ENCODE assay signal across 9 cellular contexts in the genomic region with DNA sequence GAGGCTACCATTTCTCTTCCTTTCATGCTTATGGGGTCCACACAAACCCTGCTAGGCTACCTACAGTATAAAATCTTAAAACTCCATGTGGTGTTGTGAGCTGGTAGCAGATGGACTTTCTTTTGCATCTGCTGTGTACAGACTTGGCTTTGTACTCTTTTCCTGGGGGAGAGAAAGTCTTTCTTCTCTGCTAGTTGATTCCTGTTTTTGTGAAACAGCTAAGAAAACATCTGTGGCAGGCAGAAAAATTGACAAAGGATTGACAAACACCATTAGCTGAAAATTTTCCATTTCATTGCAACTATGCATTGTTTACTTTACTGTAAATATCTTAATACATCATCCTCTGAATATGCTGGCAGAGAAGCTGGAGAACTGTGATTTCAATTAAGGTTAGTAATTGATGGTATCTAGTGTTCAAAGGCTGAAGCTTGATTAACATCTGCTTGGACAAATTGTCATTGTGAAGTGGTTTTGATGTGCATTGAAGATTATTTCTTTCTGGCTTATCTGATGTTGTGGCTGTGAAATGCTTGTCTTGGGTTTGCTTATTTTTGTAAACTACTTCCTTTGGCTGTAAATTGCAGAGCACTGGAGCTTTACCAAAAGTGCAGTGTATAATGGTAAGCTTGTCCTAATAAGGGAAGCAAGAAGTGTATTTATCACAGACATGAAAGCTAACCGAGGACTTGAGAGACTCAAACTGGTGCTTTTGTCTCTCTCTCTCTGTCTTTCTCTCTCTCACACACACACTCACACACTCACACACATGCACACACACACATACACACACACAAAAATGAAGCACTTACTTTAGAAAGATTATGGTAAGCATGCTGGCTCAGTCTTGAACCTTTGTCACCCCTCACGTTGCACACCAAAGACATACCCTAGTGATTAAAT. TPM values are rescaled to one million over a fixed set of nuclear protein-coding genes. Genes with fewer than 3 reads are reported as not detected.
DNase-seq lines count a peak whose midpoint lies in the region; ATAC-seq, FAIRE-seq and TF ChIP-seq lines count a peak whose summit lies in the region.
"Had no signal": no experiment of that assay in that cellular context is flagged by ENCODE, and none has a peak within 500 bp of the region (broad histone marks: within the 10 kb centered on the region; RNA-seq: fewer than 3 reads in every experiment).

Gene FOXP2, plus strand, starts transcription at position 665 of the 903 bp plus-strand sequence. CDS start 11,697 bp downstream, outside the sequence.

- no TSS peak for BruUV-seq in Panc1 (replicated peaks; lab: Mats Ljungman, UMichigan)

- DNase-seq in H9, result no peak
- no peak for DNase-seq in Panc1 (ENCODE audit: low read depth, low spot score)
- no peak for DNase-seq in frontal cortex (ENCODE audit: low spot score in 2 of 2)
- no peak for DNase-seq in gastrocnemius medialis
- DNase-seq in midbrain (lab: John Stamatoyannopoulos, UW), result no peak
- DNase-seq in activated CD8-positive, alpha-beta memory T cell treated with anti-CD3 and anti-CD28 coated beads for 24 hours, result no peak

- H3T11ph ChIP-seq in H9 (ENCODE audit: low read length), result no peak within 1 kb of the TSS

- H3K4me3 ChIP-seq in Panc1 (ENCODE audit: low read depth in 2 of 2, low read length in 2 of 2) (peak within 1 kb of the TSS; percentile 3 to 13; a peak in 3 of 4 replicates), gastrocnemius medialis (peak within 1 kb of the TSS; percentile 44 to 50 (median 45))

- peak within 1 kb of the TSS; percentile 9 for H2AFZ ChIP-seq in H9 (ENCODE audit: low read length)

- TF ChIP-seq CTCF in H9 (conservative IDR thresholded peaks at IDR 0.05), result no peak
- TF ChIP-seq CTCF in Panc1 (IDR thresholded peaks at IDR 0.05), result no peak
- no peak for TF ChIP-seq CTCF in gastrocnemius medialis (IDR thresholded peaks at IDR 0.05 in 4 of 5, conservative IDR thresholded peaks at IDR 0.05 in 1 of 5)

- H3K9me3 ChIP-seq in H9 (ENCODE audit: control insufficient read depth, low read depth, low read length), result no peaks in the 10 kb centered on the region
- H3K9me3 ChIP-seq in Panc1 (ENCODE audit: control insufficient read depth, insufficient read depth, low read depth, low read length), result no peaks in the 10 kb centered on the region
- no peaks in the 10 kb centered on the region for H3K9me3 ChIP-seq in gastrocnemius medialis

- H3K18ac ChIP-seq in H9 (ENCODE audit: insufficient read length, low read depth, low read length), result no peak within 1 kb of the TSS

- no peak within 1 kb of the TSS for H2BK15ac ChIP-seq in H9 (ENCODE audit: low read depth, low read length)

- in situ Hi-C loops in Panc1 (cut with HindIII; ENCODE audit: low pct_unique_long_range_greater_than_20kb, low sequenced_read_pairs) (no loop called here), gastrocnemius medialis (cut with MboI; ENCODE audit: low sequenced_read_pairs in 4 of 4) (loop anchor here in 3 of 4 donors (10.0 to 25.0 kb wide), 3 partner anchors 327 to 502 kb away; partner anchors contain the start of gene PPP1R3A (in 1 of the 3))

- no peak within 1 kb of the TSS for H2BK12ac ChIP-seq in H9 (ENCODE audit: insufficient read length, low read depth, low read length)

- CTCF ChIA-PET in Panc1 (lab: Charles Lee), result interaction anchor here (1.8 kb wide), 1 partner anchor 12 kb away, joined by 6 read pairs; no protein-coding TSS in a partner anchor

- no peak within 1 kb of the TSS for H2BK20ac ChIP-seq in H9 (ENCODE audit: low read depth, low read length, poor library complexity, severe bottlenecking)

- no peak within 1 kb of the TSS for H4K5ac ChIP-seq in H9 (ENCODE audit: insufficient read length, low read depth, low read length)

- H3K36me3 Mint-ChIP-seq in H9 (ENCODE audit: insufficient read depth in 1 of 3, low read depth in 3 of 3), result no peaks in the 10 kb centered on the region
- no peaks in the 10 kb centered on the region for H3K36me3 Mint-ChIP-seq in activated T-helper 17 cell treated with anti-CD3 and anti-CD28 coated beads, Interleukin-2, amount 50 U/mL, for 72 hours (ENCODE audit: low read depth)

- H3K79me2 ChIP-seq in H9 (ENCODE audit: insufficient read depth, low read length), result no peaks in the 10 kb centered on the region

- TF ChIP-seq POLR2A in gastrocnemius medialis (IDR thresholded peaks at IDR 0.05) (no peak), GM18505 (IDR thresholded peaks at IDR 0.05; ENCODE audit: borderline replicate concordance, extremely low read depth, insufficient read depth, insufficient read length) (no peak)

- no peak within 1 kb of the TSS for H2BK5ac ChIP-seq in H9 (ENCODE audit: insufficient read length, low read length)

- no peak within 1 kb of the TSS for H4K91ac ChIP-seq in H9 (ENCODE audit: insufficient read length, low read depth, low read length)

- no peak for FAIRE-seq in frontal cortex (lab: Jason Lieb, UNC)

- no peaks in the 10 kb centered on the region for H3K9me3 Mint-ChIP-seq in H9
- no peaks in the 10 kb centered on the region for H3K9me3 Mint-ChIP-seq in activated T-helper 17 cell treated with anti-CD3 and anti-CD28 coated beads, Interleukin-2, amount 50 U/mL, for 72 hours
- H3K9me3 Mint-ChIP-seq: T-helper 1 cell treated with Interleukin-12 subunit alpha and Interleukin-12 subunit beta and Interleukin-4 antibody, amounts not matched to agents 30 μg/mL and 1 μg/mL, for 36 hours had no signal

- H3K36me3 ChIP-seq in Panc1 (ENCODE audit: control insufficient read depth, insufficient read depth, low read length) (no peaks in the 10 kb centered on the region), gastrocnemius medialis (no peaks in the 10 kb centered on the region)

- H3K4me1 Mint-ChIP-seq in H9, result no peaks in the 10 kb centered on the region
- H3K4me1 Mint-ChIP-seq in activated T-helper 17 cell treated with anti-CD3 and anti-CD28 coated beads, Interleukin-2, amount 50 U/mL, for 72 hours, result no peaks in the 10 kb centered on the region

- H3K27me3 Mint-ChIP-seq in H9 (ENCODE audit: low read depth), result no peaks in the 10 kb centered on the region
- peaks cover 21% of the 10 kb centered on the region for H3K27me3 Mint-ChIP-seq in activated T-helper 17 cell treated with anti-CD3 and anti-CD28 coated beads, Interleukin-2, amount 50 U/mL, for 72 hours

- no peaks in the 10 kb centered on the region for H3K23me2 ChIP-seq in H9 (ENCODE audit: insufficient read length, low read depth, low read length, poor library complexity, severe bottlenecking)

- no peak within 1 kb of the TSS for H4K8ac ChIP-seq in H9 (replicated peaks; ENCODE audit: insufficient read length, low read depth, low read length)

- no CpG with 5 or more reads among the region's 2 CpGs for WGBS in H9 (ENCODE audit: extremely low coverage, insufficient read length, low lambda C conversion rate)

- H3K27me3 ChIP-seq in H9 (ENCODE audit: insufficient read depth, low read length) (no peaks in the 10 kb centered on the region), Panc1 (ENCODE audit: control insufficient read depth, insufficient read depth, low read length) (no peaks in the 10 kb centered on the region; the same call in 1 of the 2 replicates), gastrocnemius medialis (no peaks in the 10 kb centered on the region)

- H3K79me1 ChIP-seq in H9 (ENCODE audit: insufficient read depth, low read depth, low read length, poor library complexity, severe bottlenecking), result no peaks in the 10 kb centered on the region

- ATAC-seq in Panc1 (no peak; the same call in 1 of the 2 replicates), gastrocnemius medialis (peak in 1 of 2 donors; percentile 15), GM18505 (IDR thresholded peaks at IDR 0.05; ENCODE audit: unreplicated experiment) (no peak)
- no peak for ATAC-seq in activated T-helper 17 cell treated with anti-CD3 and anti-CD28 coated beads, Interleukin-2, amount 50 U/mL, for 72 hours (replicated peaks)

- no peaks in the 10 kb centered on the region for H3K4me1 ChIP-seq in H9 (ENCODE audit: insufficient read depth, low read length)
- H3K4me1 ChIP-seq in Panc1 (ENCODE audit: control insufficient read depth, insufficient read depth, low read length), result peaks cover 6% of the 10 kb centered on the region
- H3K4me1 ChIP-seq in gastrocnemius medialis, result peaks cover 47 to 54% of the 10 kb centered on the region in 2 donors

- no peak within 1 kb of the TSS for H3K4ac ChIP-seq in H9 (ENCODE audit: low read depth, low read length)

- H3K4me3 Mint-ChIP-seq in H9, result no peak within 1 kb of the TSS
- no peak within 1 kb of the TSS for H3K4me3 Mint-ChIP-seq in activated T-helper 17 cell treated with anti-CD3 and anti-CD28 coated beads, Interleukin-2, amount 50 U/mL, for 72 hours
- H3K4me3 Mint-ChIP-seq: T-helper 1 cell treated with Interleukin-12 subunit alpha and Interleukin-12 subunit beta and Interleukin-4 antibody, amounts not matched to agents 30 μg/mL and 1 μg/mL, for 36 hours had no signal

- H4K20me1 ChIP-seq in H9 (ENCODE audit: control insufficient read depth, insufficient read depth, insufficient read length), result no peaks in the 10 kb centered on the region

- no peak within 1 kb of the TSS for H3K9ac ChIP-seq in H9 (ENCODE audit: extremely low read depth, insufficient read length, low read length)

- intact Hi-C loops in Panc1 (cut with micrococcal nuclease; ENCODE audit: unreplicated experiment), result loop anchor here (10.0 kb wide), 1 partner anchor 390 kb away; no protein-coding TSS in a partner anchor
- intact Hi-C loops in gastrocnemius medialis (cut with DNase I; ENCODE audit: low total_unique reads), result loop anchor here (5.0 to 10.0 kb wide), 3 partner anchors 120 to 500 kb away; partner anchors contain the start of gene PPP1R3A

- no peak within 1 kb of the TSS for H3K27ac Mint-ChIP-seq in H9
- H3K27ac Mint-ChIP-seq in activated T-helper 17 cell treated with anti-CD3 and anti-CD28 coated beads, Interleukin-2, amount 50 U/mL, for 72 hours, result no peak within 1 kb of the TSS
- H3K27ac Mint-ChIP-seq: T-helper 1 cell treated with Interleukin-12 subunit alpha and Interleukin-12 subunit beta and Interleukin-4 antibody, amounts not matched to agents 30 μg/mL and 1 μg/mL, for 36 hours had no signal

- POLR2A ChIA-PET in Panc1 (lab: Charles Lee), result interaction anchor here (1.1 kb wide), 1 partner anchor 333 kb away, joined by 4 read pairs; no protein-coding TSS in a partner anchor

- peak within 1 kb of the TSS; percentile 58; the same call in 1 of the 2 replicates for H3K14ac ChIP-seq in H9 (ENCODE audit: insufficient read depth, low read length)

- H3K27ac ChIP-seq in H9 (ENCODE audit: insufficient read length, low read depth, low read length), result no peak within 1 kb of the TSS
- peak within 1 kb of the TSS; percentile 69 for H3K27ac ChIP-seq in Panc1 (ENCODE audit: low read length)
- peak within 1 kb of the TSS; percentile 74 to 84 (median 75) for H3K27ac ChIP-seq in gastrocnemius medialis

- H3K56ac ChIP-seq in H9 (ENCODE audit: insufficient read length, low read depth, low read length), result no peak within 1 kb of the TSS

- H2AK5ac ChIP-seq in H9 (ENCODE audit: insufficient read length, low read length), result no peak within 1 kb of the TSS

- H3K23ac ChIP-seq in H9 (ENCODE audit: insufficient read length, low read depth, low read length), result no peak within 1 kb of the TSS

- peak within 1 kb of the TSS; percentile 53 for H3K4me2 ChIP-seq in H9 (ENCODE audit: insufficient read depth, insufficient read length, low read length)

- H2BK120ac ChIP-seq in H9 (ENCODE audit: low read depth, low read length, poor library complexity, severe bottlenecking), result no peak within 1 kb of the TSS

RNA-seq across cellular contexts. Expression of gene FOXP2, which starts in this region (rescaled TPM):
- total RNA-seq in H9 (2021) (not detected in 2 replicates), Panc1 (2021; ENCODE audit: unreplicated experiment) (0.54 TPM), frontal cortex (20.0 TPM), gastrocnemius medialis (10 to 100 TPM in 1 of 4 donors, 1 to 10 TPM in 3; 4.9 to 16.9 (median 7.5) TPM)
- polyA plus RNA-seq in Panc1 (2012; ENCODE audit: insufficient read length), result 6.8 TPM
- not detected for total RNA-seq in activated T-helper 17 cell treated with anti-CD3 and anti-CD28 coated beads, Interleukin-2, amount 50 U/mL, for 72 hours
